In the genomic region with DNA sequence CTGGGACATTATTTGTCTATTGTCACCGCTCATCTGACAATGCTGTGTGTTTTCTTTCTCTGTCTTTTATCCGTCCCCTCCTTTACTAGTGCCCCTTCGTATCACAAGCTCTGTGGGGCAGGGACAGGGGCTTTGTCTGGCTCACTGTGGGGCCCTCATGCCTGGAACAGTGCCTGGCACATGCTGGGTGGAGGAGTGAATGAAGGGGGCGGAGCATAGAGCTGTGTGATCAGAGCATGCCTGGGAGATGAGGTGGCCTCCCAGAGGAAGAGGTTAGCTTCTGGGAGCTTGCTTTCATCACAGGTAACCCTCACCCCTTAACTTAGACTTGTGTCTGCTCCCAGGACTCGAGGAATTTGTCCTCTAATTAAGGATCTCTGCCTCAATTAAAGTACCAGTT, we compare ENCODE assay signal across 14 cellular contexts. TPM values are rescaled to one million over a fixed set of nuclear protein-coding genes. Genes with fewer than 3 reads are reported as not detected.
A peak's percentile ranks its signal among the peaks of the same experiment; 100 is the strongest.
DNase-seq lines count a peak whose midpoint lies in the region; ATAC-seq and TF ChIP-seq lines count a peak whose summit lies in the region.
"Had no signal": no experiment of that assay in that cellular context is flagged by ENCODE, and none has a peak within 500 bp of the region (broad histone marks: within the 10 kb centered on the region; RNA-seq: fewer than 3 reads in every experiment).

No MANE protein-coding gene starts in this region.

- DNase-seq in ELF-1 (ENCODE audit: low read depth, low spot score) (peak; percentile 41), PC-9 (peak; percentile 33 to 64), epithelial cell of esophagus (ENCODE audit: low read depth) (peak; percentile 80), neural progenitor cell (ENCODE audit: low spot score) (no peak), WERI-Rb-1 (no peak), T-cell (no peak), globus pallidus (ENCODE audit: low spot score) (no peak)
- DNase-seq: activated naive CD4-positive, alpha-beta T cell treated with anti-CD3 and anti-CD28 coated beads, Interleukin-2, amount 10 ng/mL, durations not matched to agents 7 days and 5 days; CD8-positive, alpha-beta T cell; hippocampal formation; retina; T-helper 9 cell had no signal

- TF ChIP-seq CTCF in PC-9 (conservative IDR thresholded peaks at IDR 0.05) (no peak), epithelial cell of esophagus (IDR thresholded peaks at IDR 0.05; ENCODE audit: insufficient read depth, low read depth, low read length, missing control alignments) (no peak), neural progenitor cell (IDR thresholded peaks at IDR 0.05) (no peak), WERI-Rb-1 (IDR thresholded peaks at IDR 0.05; ENCODE audit: low read depth, low read length) (no peak)

- H3K9me3 Mint-ChIP-seq in neural progenitor cell (no peaks in the 10 kb centered on the region), T-cell (no peaks in the 10 kb centered on the region)
- H3K9me3 Mint-ChIP-seq: activated naive CD4-positive, alpha-beta T cell treated with anti-CD3 and anti-CD28 coated beads, Interleukin-2, amount 10 ng/mL, durations not matched to agents 7 days and 5 days; CD8-positive, alpha-beta T cell had no signal

- H3K27me3 Mint-ChIP-seq in neural progenitor cell (ENCODE audit: insufficient read depth, low read depth) (peaks cover 2% of the 10 kb centered on the region), T-cell (peaks cover 12 to 17% of the 10 kb centered on the region in 2 donors)

- H3K4me1 Mint-ChIP-seq in neural progenitor cell: peaks cover 35% of the 10 kb centered on the region
- H3K4me1 Mint-ChIP-seq in T-cell: no peaks in the 10 kb centered on the region

- H3K79me2 ChIP-seq in PC-9 (ENCODE audit: low read depth) (no peaks in the 10 kb centered on the region), neural progenitor cell (ENCODE audit: low read depth) (peaks cover 91% of the 10 kb centered on the region)

- H3K4me2 ChIP-seq in PC-9 (peak overlapping the region; percentile 40; the same call in 1 of the 2 replicates), neural progenitor cell (no peak overlapping the region)
- H3K4me2 ChIP-seq: KMS-11 had no signal

- H3K36me3 ChIP-seq in PC-9 (ENCODE audit: low read depth) (no peaks in the 10 kb centered on the region; the same call in 1 of the 2 replicates), neural progenitor cell (no peaks in the 10 kb centered on the region), WERI-Rb-1 (peaks cover 16% of the 10 kb centered on the region)

- peaks cover 30% of the 10 kb centered on the region for H3K36me3 Mint-ChIP-seq in neural progenitor cell
- no peaks in the 10 kb centered on the region for H3K36me3 Mint-ChIP-seq in T-cell
- H3K36me3 Mint-ChIP-seq: activated naive CD4-positive, alpha-beta T cell treated with anti-CD3 and anti-CD28 coated beads, Interleukin-2, amount 10 ng/mL, durations not matched to agents 7 days and 5 days; CD8-positive, alpha-beta T cell had no signal

- no peaks in the 10 kb centered on the region for H4K20me1 ChIP-seq in PC-9 (ENCODE audit: insufficient read depth)
- peaks cover 17% of the 10 kb centered on the region for H4K20me1 ChIP-seq in neural progenitor cell (ENCODE audit: low read depth)

- ATAC-seq in T-cell (replicated peaks in 1 of 4) (no peak), HG03457 (IDR thresholded peaks at IDR 0.05; ENCODE audit: unreplicated experiment) (no peak)
- ATAC-seq: CD8-positive, alpha-beta T cell had no signal

- H3K9me3 ChIP-seq in PC-9 (ENCODE audit: insufficient read depth, low read depth) (no peaks in the 10 kb centered on the region), neural progenitor cell (ENCODE audit: low read depth) (no peaks in the 10 kb centered on the region), WERI-Rb-1 (ENCODE audit: severe bottlenecking) (no peaks in the 10 kb centered on the region)

- CTCF ChIA-PET in PC-9 (lab: Charles Lee) (no interaction called here), T-cell (lab: Charles Lee) (no interaction called here)

- H3K27ac Mint-ChIP-seq in neural progenitor cell (no peak overlapping the region), T-cell (no peak overlapping the region)
- H3K27ac Mint-ChIP-seq: activated naive CD4-positive, alpha-beta T cell treated with anti-CD3 and anti-CD28 coated beads, Interleukin-2, amount 10 ng/mL, durations not matched to agents 7 days and 5 days; CD8-positive, alpha-beta T cell had no signal

- H3K4me3 Mint-ChIP-seq in neural progenitor cell (no peak overlapping the region), T-cell (no peak overlapping the region)
- H3K4me3 Mint-ChIP-seq: activated naive CD4-positive, alpha-beta T cell treated with anti-CD3 and anti-CD28 coated beads, Interleukin-2, amount 10 ng/mL, durations not matched to agents 7 days and 5 days; CD8-positive, alpha-beta T cell had no signal

- POLR2A ChIA-PET in PC-9 (lab: Charles Lee; ENCODE audit: unreplicated experiment) (interaction anchor here (0.6 kb wide), 1 partner anchor 78 kb away, joined by 4 read pairs; no protein-coding TSS in a partner anchor), T-cell (lab: Charles Lee) (interaction anchor here (0.5 to 0.8 kb wide), 3 partner anchors 8 to 48 kb away, joined by 3 to 4 read pairs (median 3); no protein-coding TSS in a partner anchor)

- H3K27me3 ChIP-seq in PC-9 (ENCODE audit: insufficient read depth, low read depth): no peaks in the 10 kb centered on the region
- H3K27me3 ChIP-seq in neural progenitor cell: no peaks in the 10 kb centered on the region
- no peaks in the 10 kb centered on the region for H3K27me3 ChIP-seq in WERI-Rb-1 (ENCODE audit: insufficient read depth, low read depth, severe bottlenecking)

- BruUV-seq in PC-9 (replicated peaks; lab: Mats Ljungman, UMichigan): no TSS peak

- H3K27ac ChIP-seq in PC-9 (no peak overlapping the region), neural progenitor cell (peak overlapping the region; percentile 81), WERI-Rb-1 (no peak overlapping the region)
- H3K27ac ChIP-seq: KMS-11 had no signal

- no peak overlapping the region for H3K9ac ChIP-seq in neural progenitor cell
- H3K9ac ChIP-seq: KMS-11 had no signal

- H3K4me1 ChIP-seq in PC-9 (replicated peaks; ENCODE audit: insufficient read depth) (peaks cover 11% of the 10 kb centered on the region), neural progenitor cell (peaks cover 63% of the 10 kb centered on the region)

- intact Hi-C loops in PC-9 (cut with micrococcal nuclease; ENCODE audit: unreplicated experiment): no loop called here

- H2AFZ ChIP-seq in PC-9 (no peak overlapping the region; the same call in 1 of the 2 replicates), neural progenitor cell (replicated peaks) (no peak overlapping the region)

- H3F3A ChIP-seq in PC-9 (ENCODE audit: insufficient read depth, low read depth): no peaks in the 10 kb centered on the region
- H3F3A ChIP-seq in neural progenitor cell (ENCODE audit: low read depth): peaks cover 49% of the 10 kb centered on the region

- H3K4me3 ChIP-seq in PC-9 (no peak overlapping the region), epithelial cell of esophagus (ENCODE audit: low read length) (no peak overlapping the region), neural progenitor cell (no peak overlapping the region), WERI-Rb-1 (ENCODE audit: low read depth, low read length) (no peak overlapping the region)

- H3K9me2 ChIP-seq in PC-9 (ENCODE audit: insufficient read depth): no peaks in the 10 kb centered on the region

RNA-seq across cellular contexts. Expression of a gene that starts 16.4 kb away (rescaled TPM):
- 29.6 and 30.0 TPM in 2 replicates for total RNA-seq in PC-9 (2021)
- 36.9 and 38.7 TPM in 2 replicates for total RNA-seq in neural progenitor cell (ENCODE audit: low replicate concordance)
- total RNA-seq in T-cell: under 1 TPM; 0.40 to 0.98 (median 0.83) TPM

Comparison
In these comparisons a context has a peak if more than half of its experiments do, and no peak if none do; other contexts are left out.
1. DNase-seq: peak in ELF-1 (single experiment), PC-9 (2 of 2) and epithelial cell of esophagus (single experiment); none in neural progenitor cell (single experiment), WERI-Rb-1 (single experiment), T-cell (0 of 34) and globus pallidus (single experiment).
2. RNA of a gene that starts 16.4 kb away (total RNA-seq): 36.9 to 38.7 TPM in neural progenitor cell and 29.6 to 30.0 TPM in PC-9; 0.40 to 0.98 TPM in T-cell; every median in the first group is over 10 times any median in the second.